In the genomic region with DNA sequence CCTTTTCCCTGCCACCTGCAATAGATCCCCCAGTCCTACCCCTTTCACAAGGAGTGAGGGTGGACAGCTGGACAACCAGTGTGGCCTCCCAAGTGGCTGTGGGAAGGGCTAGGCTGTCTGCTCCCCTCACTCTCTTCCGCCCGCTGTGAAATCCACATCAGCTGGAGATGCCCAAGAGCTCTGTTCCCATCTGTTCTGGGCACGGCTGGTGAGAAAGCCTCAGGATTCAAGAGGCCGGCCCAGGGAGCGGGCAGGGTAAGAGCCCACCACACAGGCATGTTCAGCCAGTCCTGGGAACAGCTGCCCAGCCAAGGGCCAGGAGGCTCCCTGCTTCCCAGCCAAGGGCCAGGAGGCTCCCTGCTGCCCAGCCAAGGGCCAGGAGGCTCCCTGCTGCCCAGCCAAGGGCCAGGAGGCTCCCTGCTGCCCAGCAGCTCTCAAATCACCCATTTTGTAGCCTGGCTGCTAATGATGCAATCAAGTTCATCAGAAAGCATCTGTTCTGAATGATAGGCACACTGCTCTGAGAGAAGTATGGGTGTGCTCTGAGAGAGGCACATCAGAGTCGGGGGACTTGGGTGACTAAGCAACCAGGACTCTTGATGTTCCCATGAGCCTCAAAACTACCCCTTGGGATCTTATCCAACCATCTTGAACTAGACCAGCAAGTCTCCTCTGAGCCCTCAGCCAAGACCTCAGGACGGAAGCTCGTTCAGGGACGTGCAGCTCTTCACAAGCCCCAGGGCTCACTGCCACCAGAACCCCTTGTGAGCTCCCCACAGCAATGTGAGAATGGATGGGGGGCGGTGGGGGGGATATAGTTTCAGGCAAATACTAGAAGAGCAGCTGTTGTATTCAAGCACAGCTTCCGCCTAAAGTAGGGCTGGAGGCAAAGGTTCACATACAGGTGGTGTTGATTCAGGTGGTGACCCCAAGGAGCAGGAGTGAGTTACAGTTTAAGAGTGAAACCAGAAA, we compare ENCODE assay signal across 9 cellular contexts. TPM values are rescaled to one million over a fixed set of nuclear protein-coding genes. Genes with fewer than 3 reads are reported as not detected.
A peak's percentile ranks its signal among the peaks of the same experiment; 100 is the strongest.
DNase-seq lines count a peak whose midpoint lies in the region; ATAC-seq and TF ChIP-seq lines count a peak whose summit lies in the region.
"Had no signal": no experiment of that assay in that cellular context is flagged by ENCODE, and none has a peak within 500 bp of the region (broad histone marks: within the 10 kb centered on the region; RNA-seq: fewer than 3 reads in every experiment).

No MANE protein-coding gene starts in this region.

- intact Hi-C loops in sigmoid colon (cut with DNase I): no loop called here

- 93 to 94% methylated on average over 5 to 10 of the region's 11 CpGs for WGBS in mesodermal cell (ENCODE audit: insufficient coverage in 2 of 2), 2 experiments
- WGBS in sigmoid colon, 2 donors: 91 to 96% methylated on average over 11 of the region's 11 CpGs

- H3K4me3 ChIP-seq in mesodermal cell (ENCODE audit: extremely low read depth, insufficient read depth, low read length, poor library complexity, severe bottlenecking) (no peak overlapping the region), coronary artery (no peak overlapping the region), sigmoid colon (no peak overlapping the region)

- no peak for TF ChIP-seq POLR2A in sigmoid colon (IDR thresholded peaks at IDR 0.05)

- no peaks in the 10 kb centered on the region for H3K27me3 ChIP-seq in sigmoid colon

- H3K4me1 ChIP-seq in mesodermal cell (ENCODE audit: control insufficient read depth, insufficient read depth, low read length, poor library complexity, severe bottlenecking): peaks cover 49% of the 10 kb centered on the region
- peaks cover 0 to 33% (median 6%) of the 10 kb centered on the region in 4 donors for H3K4me1 ChIP-seq in sigmoid colon

- H3K9me3 ChIP-seq in mesodermal cell (ENCODE audit: control insufficient read depth, low read length): no peaks in the 10 kb centered on the region
- no peaks in the 10 kb centered on the region for H3K9me3 ChIP-seq in sigmoid colon

- no peak for TF ChIP-seq EP300 in sigmoid colon (IDR thresholded peaks at IDR 0.05)

- ATAC-seq in GM18870 (IDR thresholded peaks at IDR 0.05; ENCODE audit: unreplicated experiment) (peak; percentile 16), GM21737 (IDR thresholded peaks at IDR 0.05; ENCODE audit: unreplicated experiment) (peak; percentile 46), HG03460 (IDR thresholded peaks at IDR 0.05; ENCODE audit: unreplicated experiment) (peak; percentile 23)

- no peak for TF ChIP-seq CTCF in coronary artery (IDR thresholded peaks at IDR 0.05)
- no peak for TF ChIP-seq CTCF in sigmoid colon (IDR thresholded peaks at IDR 0.05)

- DNase-seq in coronary artery (ENCODE audit: low spot score) (no peak), sigmoid colon (no peak), activated gamma-delta T cell (lab: John Stamatoyannopoulos, UW) (no peak)
- DNase-seq in activated CD4-positive, alpha-beta T cell treated with anti-CD3 and anti-CD28 coated beads for 4 hours: no peak
- DNase-seq: NCI-H2081 had no signal

- peak overlapping the region; percentile 17 for H3K27ac ChIP-seq in mesodermal cell (ENCODE audit: low read depth, low read length, severe bottlenecking)
- H3K27ac ChIP-seq in coronary artery: no peak overlapping the region
- H3K27ac ChIP-seq in sigmoid colon: peak overlapping the region in 2 of 4 donors; percentile 6 to 19

- no peaks in the 10 kb centered on the region for H3K36me3 ChIP-seq in mesodermal cell (ENCODE audit: control insufficient read depth, insufficient read depth, low read length)
- H3K36me3 ChIP-seq in sigmoid colon: no peaks in the 10 kb centered on the region

RNA-seq across cellular contexts. Expression of a gene that starts 52.4 kb away (rescaled TPM):
- polyA plus RNA-seq in mesodermal cell (2013, experiment 1 of 2): 86.7 TPM
- polyA plus RNA-seq in mesodermal cell (2013, experiment 2 of 2): 82.3 TPM
- total RNA-seq in sigmoid colon: 10 to 100 TPM; 17.4 to 35.0 (median 23.4) TPM
- polyA plus RNA-seq in sigmoid colon: 10 to 100 TPM; 24.0 to 47.4 (median 45.4) TPM
